1 cellular context compared by ENCODE assay signal in the genomic region with DNA sequence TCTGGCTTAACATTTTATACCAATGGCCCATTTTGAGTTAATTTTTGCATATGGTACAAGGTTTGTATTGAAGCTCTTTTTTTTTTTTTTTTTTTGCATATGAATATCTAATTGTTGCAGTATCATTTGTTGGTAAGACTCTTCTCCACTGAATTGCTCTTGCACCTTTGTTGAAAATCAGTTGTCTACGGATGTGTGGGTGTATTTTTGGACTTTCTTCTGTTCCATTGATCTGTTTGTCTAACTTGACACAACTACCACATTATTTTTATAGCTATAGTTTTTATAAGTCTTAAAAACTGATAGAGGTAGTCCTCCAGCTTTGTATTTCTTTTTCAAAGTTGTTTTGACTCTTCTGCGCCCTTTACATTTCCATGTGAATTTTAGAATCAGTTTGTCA.
TF ChIP-seq lines count a peak whose summit lies in the region.

No MANE protein-coding gene starts in this region.

TF ChIP-seq in GM23338, 12 proteins besides CTCF, POLR2A, EP300 and RAD21 (continued from another document):
- TF ChIP-seq, protein P1, sequence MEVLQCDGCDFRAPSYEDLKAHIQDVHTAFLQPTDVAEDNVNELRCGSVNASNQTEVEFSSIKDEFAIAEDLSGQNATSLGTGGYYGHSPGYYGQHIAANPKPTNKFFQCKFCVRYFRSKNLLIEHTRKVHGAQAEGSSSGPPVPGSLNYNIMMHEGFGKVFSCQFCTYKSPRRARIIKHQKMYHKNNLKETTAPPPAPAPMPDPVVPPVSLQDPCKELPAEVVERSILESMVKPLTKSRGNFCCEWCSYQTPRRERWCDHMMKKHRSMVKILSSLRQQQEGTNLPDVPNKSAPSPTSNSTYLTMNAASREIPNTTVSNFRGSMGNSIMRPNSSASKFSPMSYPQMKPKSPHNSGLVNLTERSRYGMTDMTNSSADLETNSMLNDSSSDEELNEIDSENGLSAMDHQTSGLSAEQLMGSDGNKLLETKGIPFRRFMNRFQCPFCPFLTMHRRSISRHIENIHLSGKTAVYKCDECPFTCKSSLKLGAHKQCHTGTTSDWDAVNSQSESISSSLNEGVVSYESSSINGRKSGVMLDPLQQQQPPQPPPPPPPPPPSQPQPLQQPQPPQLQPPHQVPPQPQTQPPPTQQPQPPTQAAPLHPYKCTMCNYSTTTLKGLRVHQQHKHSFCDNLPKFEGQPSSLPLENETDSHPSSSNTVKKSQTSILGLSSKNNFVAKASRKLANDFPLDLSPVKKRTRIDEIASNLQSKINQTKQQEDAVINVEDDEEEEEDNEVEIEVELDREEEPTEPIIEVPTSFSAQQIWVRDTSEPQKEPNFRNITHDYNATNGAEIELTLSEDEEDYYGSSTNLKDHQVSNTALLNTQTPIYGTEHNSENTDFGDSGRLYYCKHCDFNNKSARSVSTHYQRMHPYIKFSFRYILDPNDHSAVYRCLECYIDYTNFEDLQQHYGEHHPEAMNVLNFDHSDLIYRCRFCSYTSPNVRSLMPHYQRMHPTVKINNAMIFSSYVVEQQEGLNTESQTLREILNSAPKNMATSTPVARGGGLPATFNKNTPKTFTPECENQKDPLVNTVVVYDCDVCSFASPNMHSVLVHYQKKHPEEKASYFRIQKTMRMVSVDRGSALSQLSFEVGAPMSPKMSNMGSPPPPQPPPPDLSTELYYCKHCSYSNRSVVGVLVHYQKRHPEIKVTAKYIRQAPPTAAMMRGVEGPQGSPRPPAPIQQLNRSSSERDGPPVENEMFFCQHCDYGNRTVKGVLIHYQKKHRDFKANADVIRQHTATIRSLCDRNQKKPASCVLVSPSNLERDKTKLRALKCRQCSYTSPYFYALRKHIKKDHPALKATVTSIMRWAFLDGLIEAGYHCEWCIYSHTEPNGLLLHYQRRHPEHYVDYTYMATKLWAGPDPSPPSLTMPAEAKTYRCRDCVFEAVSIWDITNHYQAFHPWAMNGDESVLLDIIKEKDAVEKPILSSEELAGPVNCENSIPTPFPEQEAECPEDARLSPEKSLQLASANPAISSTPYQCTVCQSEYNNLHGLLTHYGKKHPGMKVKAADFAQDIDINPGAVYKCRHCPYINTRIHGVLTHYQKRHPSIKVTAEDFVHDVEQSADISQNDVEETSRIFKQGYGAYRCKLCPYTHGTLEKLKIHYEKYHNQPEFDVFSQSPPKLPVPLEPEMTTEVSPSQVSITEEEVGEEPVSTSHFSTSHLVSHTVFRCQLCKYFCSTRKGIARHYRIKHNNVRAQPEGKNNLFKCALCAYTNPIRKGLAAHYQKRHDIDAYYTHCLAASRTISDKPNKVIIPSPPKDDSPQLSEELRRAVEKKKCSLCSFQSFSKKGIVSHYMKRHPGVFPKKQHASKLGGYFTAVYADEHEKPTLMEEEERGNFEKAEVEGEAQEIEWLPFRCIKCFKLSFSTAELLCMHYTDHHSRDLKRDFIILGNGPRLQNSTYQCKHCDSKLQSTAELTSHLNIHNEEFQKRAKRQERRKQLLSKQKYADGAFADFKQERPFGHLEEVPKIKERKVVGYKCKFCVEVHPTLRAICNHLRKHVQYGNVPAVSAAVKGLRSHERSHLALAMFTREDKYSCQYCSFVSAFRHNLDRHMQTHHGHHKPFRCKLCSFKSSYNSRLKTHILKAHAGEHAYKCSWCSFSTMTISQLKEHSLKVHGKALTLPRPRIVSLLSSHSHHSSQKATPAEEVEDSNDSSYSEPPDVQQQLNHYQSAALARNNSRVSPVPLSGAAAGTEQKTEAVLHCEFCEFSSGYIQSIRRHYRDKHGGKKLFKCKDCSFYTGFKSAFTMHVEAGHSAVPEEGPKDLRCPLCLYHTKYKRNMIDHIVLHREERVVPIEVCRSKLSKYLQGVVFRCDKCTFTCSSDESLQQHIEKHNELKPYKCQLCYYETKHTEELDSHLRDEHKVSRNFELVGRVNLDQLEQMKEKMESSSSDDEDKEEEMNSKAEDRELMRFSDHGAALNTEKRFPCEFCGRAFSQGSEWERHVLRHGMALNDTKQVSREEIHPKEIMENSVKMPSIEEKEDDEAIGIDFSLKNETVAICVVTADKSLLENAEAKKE (CRISPR knock-in tag; IDR thresholded peaks at IDR 0.05), result no peak
